In the genomic region with DNA sequence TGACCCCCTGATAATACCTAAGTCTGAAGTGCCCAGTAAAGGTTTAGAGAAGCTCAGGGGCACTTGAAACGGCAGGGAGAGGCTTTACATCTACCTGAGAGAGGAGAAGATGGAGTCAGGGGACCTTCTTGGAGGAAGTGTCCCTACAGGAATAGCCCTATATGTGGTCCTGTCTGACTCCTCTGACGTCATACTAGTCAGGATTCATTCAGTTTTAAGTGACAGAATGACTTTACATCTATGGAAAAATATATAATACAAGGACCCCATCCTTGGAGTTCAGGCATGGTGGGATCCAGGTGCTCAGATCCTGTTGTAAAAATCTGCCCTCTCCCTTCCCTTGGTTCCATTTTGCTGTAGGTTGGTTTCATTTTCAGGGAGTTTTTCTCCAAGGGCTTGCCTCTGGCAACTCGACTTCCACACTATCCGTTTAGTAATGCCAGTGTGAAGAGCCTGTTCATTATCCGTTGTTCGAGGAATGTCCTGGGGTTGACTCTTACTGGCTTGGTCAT, we compare ENCODE assay signal across 8 cellular contexts.
"Had no signal": no experiment of that assay in that cellular context is flagged by ENCODE, and none has a peak within 500 bp of the region (broad histone marks: within the 10 kb centered on the region; RNA-seq: fewer than 3 reads in every experiment).

No MANE protein-coding gene starts in this region.

- H3K27ac ChIP-seq: GM23248 had no signal

- H3K9me3 ChIP-seq: HAP-1 had no signal

- FAIRE-seq: HTR-8/SVneo had no signal

- H2AFZ ChIP-seq: GM23248 had no signal

- H3K4me1 ChIP-seq: HAP-1 had no signal

- H3K9ac ChIP-seq: GM23248 had no signal

- DNase-seq: GM23248, GOT3, H7, HFFc6, KBM-7 had no signal

- H3K4me3 ChIP-seq: GM23248, HAP-1 had no signal

- ATAC-seq: HCT116 had no signal

- H3K36me3 ChIP-seq: HAP-1 had no signal
